In genomic region chr1:13749543-13750307, GRCh38 we compare ENCODE assay signal across 8 cellular contexts. TPM values are rescaled to one million over a fixed set of nuclear protein-coding genes. Genes with fewer than 3 reads are reported as not detected.
DNase-seq lines count a peak whose midpoint lies in the region; ATAC-seq and TF ChIP-seq lines count a peak whose summit lies in the region.

No MANE protein-coding gene starts in this region.

- ATAC-seq in GM18868 (IDR thresholded peaks at IDR 0.05; ENCODE audit: unreplicated experiment) (peak; percentile 13), HG03108 (IDR thresholded peaks at IDR 0.05; ENCODE audit: unreplicated experiment) (peak; percentile 15)

- no peaks in the 10 kb centered on the region for H3K9me3 ChIP-seq in A673 (ENCODE audit: low read depth, low read length, poor library complexity, severe bottlenecking)
- no peaks in the 10 kb centered on the region for H3K9me3 ChIP-seq in SJCRH30 (replicated peaks)
- H3K9me3 ChIP-seq in iPS-20b (ENCODE audit: insufficient read depth, low read depth, low read length), result no peaks in the 10 kb centered on the region

- H3K4me1 ChIP-seq in A673 (ENCODE audit: insufficient read depth, low read length, poor library complexity, severe bottlenecking), result peaks cover 18% of the 10 kb centered on the region
- H3K4me1 ChIP-seq in SJCRH30, result peaks cover 18% of the 10 kb centered on the region
- peaks cover 8% of the 10 kb centered on the region; the same call in 1 of the 2 replicates for H3K4me1 ChIP-seq in iPS-20b (ENCODE audit: insufficient read depth, low read length)

- intact Hi-C loops in A673 (cut with micrococcal nuclease; ENCODE audit: unreplicated experiment), result loop anchor here (5.0 kb wide), 1 partner anchor 37 kb away; no protein-coding TSS in a partner anchor

- no peak for TF ChIP-seq CTCF in A673 (conservative IDR thresholded peaks at IDR 0.05; ENCODE audit: low read depth, low read length)

- CTCF ChIA-PET in A673 (lab: Charles Lee), result interaction anchor here (1.0 kb wide), 1 partner anchor 87 kb away, joined by 7 read pairs; no protein-coding TSS in a partner anchor

- H3K27ac ChIP-seq in A673 (ENCODE audit: low read depth, low read length, poor library complexity, severe bottlenecking), result peak overlapping the region; percentile 81
- H3K27ac ChIP-seq in SJCRH30, result peak overlapping the region; percentile 92
- no peak overlapping the region for H3K27ac ChIP-seq in iPS-20b (ENCODE audit: low read length)

- peak overlapping the region; percentile 43; the same call in 1 of the 2 replicates for H3K9ac ChIP-seq in iPS-20b (ENCODE audit: low read depth, low read length)

- DNase-seq in A673 (ENCODE audit: low spot score) (peak; percentile 51), SJCRH30 (peak; percentile 66 to 68), astrocyte of the hippocampus (ENCODE audit: low read depth, low spot score) (peak; percentile 71), cerebellar nuclear complex (lab: John Stamatoyannopoulos, UW) (no peak)
- peak; percentile 65 for DNase-seq in stimulated activated CD4-positive, alpha-beta T cell treated with anti-CD3 and anti-CD28 coated beads, Interleukin-15, amount 100 ng/mL, for 24 hours

- H3K36me3 ChIP-seq in A673 (ENCODE audit: insufficient read depth, low read length, poor library complexity, severe bottlenecking) (no peaks in the 10 kb centered on the region), SJCRH30 (peaks cover 9% of the 10 kb centered on the region), iPS-20b (ENCODE audit: insufficient read depth, low read depth, low read length) (0 out of 2 replicates have a peak, but pooled peaks cover 7% of the 10 kb centered on the region)

- no peaks in the 10 kb centered on the region for H3K27me3 ChIP-seq in A673 (replicated peaks; ENCODE audit: insufficient read depth, low read depth, low read length, poor library complexity)
- no peaks in the 10 kb centered on the region for H3K27me3 ChIP-seq in SJCRH30
- peaks cover 31% of the 10 kb centered on the region for H3K27me3 ChIP-seq in iPS-20b (ENCODE audit: insufficient read depth, low read length)

- BruUV-seq in A673 (replicated peaks; lab: Mats Ljungman, UMichigan), result no TSS peak

- H3K4me3 ChIP-seq in A673 (ENCODE audit: low read depth, low read length, poor library complexity, severe bottlenecking) (peak overlapping the region; percentile 90), SJCRH30 (peak overlapping the region; percentile 100), iPS-20b (ENCODE audit: low read length) (peak overlapping the region; percentile 75)

- POLR2A ChIA-PET in A673 (lab: Charles Lee; ENCODE audit: low non-redundant PET), result interaction anchor here (0.6 kb wide), 1 partner anchor 1181 kb away, joined by 4 read pairs; no protein-coding TSS in a partner anchor

RNA-seq across cellular contexts. Expression of gene PRDM2, which starts 49.7 kb away (rescaled TPM):
- 60.4 and 64.2 TPM in 2 replicates for total RNA-seq in A673 (2021)
- 25.2 and 28.4 TPM in 2 replicates for total RNA-seq in SJCRH30 (2014; rRNA removed; shearing (Covaris generic))

Comparison
In these comparisons a context has a peak if more than half of its experiments do, and no peak if none do; other contexts are left out.
1. DNase-seq: peak in A673 (single experiment), SJCRH30 (2 of 2), astrocyte of the hippocampus (single experiment) and stimulated activated CD4-positive, alpha-beta T cell treated with anti-CD3 and anti-CD28 coated beads, Interleukin-15, amount 100 ng/mL, for 24 hours (single experiment); none in cerebellar nuclear complex (0 of 2).
2. Peak in every context shown above with its lines, with median percentiles within 50 percentile points of each other: H3K4me3 ChIP-seq.